Comparison of ENCODE assay signal across 1 cellular context in genomic region chr22:42985541-42985925, GRCh38.
TF ChIP-seq lines count a peak whose summit lies in the region.

No MANE protein-coding gene starts in this region.

TF ChIP-seq in IMR-90, 13 proteins besides CTCF, POLR2A, EP300 and RAD21:
- TF ChIP-seq RCOR1 (IDR thresholded peaks at IDR 0.05; ENCODE audit: insufficient replicate concordance, low read length) (no peak), ELK1 (IDR thresholded peaks at IDR 0.05; ENCODE audit: borderline replicate concordance, low read depth, low read length) (no peak), CHD1 (IDR thresholded peaks at IDR 0.05; ENCODE audit: low read depth, low read length) (no peak), MAFK (IDR thresholded peaks at IDR 0.05; ENCODE audit: low read depth, low read length) (no peak), BHLHE40 (IDR thresholded peaks at IDR 0.05; ENCODE audit: low read depth, low read length) (no peak)
